ENCODE assay signal across 1 cellular context in the genomic region with DNA sequence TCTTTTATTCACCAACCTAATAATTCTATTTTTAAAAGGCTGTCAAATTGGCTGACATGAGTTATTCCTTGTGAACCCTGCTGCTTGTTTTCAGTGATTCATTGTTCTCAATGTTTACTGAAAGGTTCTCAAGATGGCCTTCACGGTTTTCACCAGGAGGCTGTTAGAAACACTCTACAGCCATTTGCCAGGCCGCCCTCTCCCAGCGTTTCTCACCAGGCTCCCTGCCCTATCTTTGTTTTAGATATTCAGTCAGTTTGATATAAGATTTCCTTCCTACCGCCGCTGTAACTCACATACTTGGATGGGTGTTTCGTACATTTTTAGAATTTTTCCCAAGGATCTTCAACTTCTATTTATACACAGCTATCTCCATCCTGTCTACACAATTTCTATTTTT.
TF ChIP-seq lines count a peak whose summit lies in the region.

No MANE protein-coding gene starts in this region.

TF ChIP-seq in GM23338, 12 proteins besides CTCF, POLR2A, EP300 and RAD21 (continued from another document):
- TF ChIP-seq, protein P1, sequence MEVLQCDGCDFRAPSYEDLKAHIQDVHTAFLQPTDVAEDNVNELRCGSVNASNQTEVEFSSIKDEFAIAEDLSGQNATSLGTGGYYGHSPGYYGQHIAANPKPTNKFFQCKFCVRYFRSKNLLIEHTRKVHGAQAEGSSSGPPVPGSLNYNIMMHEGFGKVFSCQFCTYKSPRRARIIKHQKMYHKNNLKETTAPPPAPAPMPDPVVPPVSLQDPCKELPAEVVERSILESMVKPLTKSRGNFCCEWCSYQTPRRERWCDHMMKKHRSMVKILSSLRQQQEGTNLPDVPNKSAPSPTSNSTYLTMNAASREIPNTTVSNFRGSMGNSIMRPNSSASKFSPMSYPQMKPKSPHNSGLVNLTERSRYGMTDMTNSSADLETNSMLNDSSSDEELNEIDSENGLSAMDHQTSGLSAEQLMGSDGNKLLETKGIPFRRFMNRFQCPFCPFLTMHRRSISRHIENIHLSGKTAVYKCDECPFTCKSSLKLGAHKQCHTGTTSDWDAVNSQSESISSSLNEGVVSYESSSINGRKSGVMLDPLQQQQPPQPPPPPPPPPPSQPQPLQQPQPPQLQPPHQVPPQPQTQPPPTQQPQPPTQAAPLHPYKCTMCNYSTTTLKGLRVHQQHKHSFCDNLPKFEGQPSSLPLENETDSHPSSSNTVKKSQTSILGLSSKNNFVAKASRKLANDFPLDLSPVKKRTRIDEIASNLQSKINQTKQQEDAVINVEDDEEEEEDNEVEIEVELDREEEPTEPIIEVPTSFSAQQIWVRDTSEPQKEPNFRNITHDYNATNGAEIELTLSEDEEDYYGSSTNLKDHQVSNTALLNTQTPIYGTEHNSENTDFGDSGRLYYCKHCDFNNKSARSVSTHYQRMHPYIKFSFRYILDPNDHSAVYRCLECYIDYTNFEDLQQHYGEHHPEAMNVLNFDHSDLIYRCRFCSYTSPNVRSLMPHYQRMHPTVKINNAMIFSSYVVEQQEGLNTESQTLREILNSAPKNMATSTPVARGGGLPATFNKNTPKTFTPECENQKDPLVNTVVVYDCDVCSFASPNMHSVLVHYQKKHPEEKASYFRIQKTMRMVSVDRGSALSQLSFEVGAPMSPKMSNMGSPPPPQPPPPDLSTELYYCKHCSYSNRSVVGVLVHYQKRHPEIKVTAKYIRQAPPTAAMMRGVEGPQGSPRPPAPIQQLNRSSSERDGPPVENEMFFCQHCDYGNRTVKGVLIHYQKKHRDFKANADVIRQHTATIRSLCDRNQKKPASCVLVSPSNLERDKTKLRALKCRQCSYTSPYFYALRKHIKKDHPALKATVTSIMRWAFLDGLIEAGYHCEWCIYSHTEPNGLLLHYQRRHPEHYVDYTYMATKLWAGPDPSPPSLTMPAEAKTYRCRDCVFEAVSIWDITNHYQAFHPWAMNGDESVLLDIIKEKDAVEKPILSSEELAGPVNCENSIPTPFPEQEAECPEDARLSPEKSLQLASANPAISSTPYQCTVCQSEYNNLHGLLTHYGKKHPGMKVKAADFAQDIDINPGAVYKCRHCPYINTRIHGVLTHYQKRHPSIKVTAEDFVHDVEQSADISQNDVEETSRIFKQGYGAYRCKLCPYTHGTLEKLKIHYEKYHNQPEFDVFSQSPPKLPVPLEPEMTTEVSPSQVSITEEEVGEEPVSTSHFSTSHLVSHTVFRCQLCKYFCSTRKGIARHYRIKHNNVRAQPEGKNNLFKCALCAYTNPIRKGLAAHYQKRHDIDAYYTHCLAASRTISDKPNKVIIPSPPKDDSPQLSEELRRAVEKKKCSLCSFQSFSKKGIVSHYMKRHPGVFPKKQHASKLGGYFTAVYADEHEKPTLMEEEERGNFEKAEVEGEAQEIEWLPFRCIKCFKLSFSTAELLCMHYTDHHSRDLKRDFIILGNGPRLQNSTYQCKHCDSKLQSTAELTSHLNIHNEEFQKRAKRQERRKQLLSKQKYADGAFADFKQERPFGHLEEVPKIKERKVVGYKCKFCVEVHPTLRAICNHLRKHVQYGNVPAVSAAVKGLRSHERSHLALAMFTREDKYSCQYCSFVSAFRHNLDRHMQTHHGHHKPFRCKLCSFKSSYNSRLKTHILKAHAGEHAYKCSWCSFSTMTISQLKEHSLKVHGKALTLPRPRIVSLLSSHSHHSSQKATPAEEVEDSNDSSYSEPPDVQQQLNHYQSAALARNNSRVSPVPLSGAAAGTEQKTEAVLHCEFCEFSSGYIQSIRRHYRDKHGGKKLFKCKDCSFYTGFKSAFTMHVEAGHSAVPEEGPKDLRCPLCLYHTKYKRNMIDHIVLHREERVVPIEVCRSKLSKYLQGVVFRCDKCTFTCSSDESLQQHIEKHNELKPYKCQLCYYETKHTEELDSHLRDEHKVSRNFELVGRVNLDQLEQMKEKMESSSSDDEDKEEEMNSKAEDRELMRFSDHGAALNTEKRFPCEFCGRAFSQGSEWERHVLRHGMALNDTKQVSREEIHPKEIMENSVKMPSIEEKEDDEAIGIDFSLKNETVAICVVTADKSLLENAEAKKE (CRISPR knock-in tag; IDR thresholded peaks at IDR 0.05): no peak
- TF ChIP-seq EZH2 (IDR thresholded peaks at IDR 0.05; ENCODE audit: low read depth, unreplicated experiment): no peak
- no peak for TF ChIP-seq JUNB (IDR thresholded peaks at IDR 0.05; ENCODE audit: unreplicated experiment)
- TF ChIP-seq CREB1 (CRISPR knock-in tag; IDR thresholded peaks at IDR 0.05; ENCODE audit: low read depth): no peak
- TF ChIP-seq POLR2AphosphoS5 (IDR thresholded peaks at IDR 0.05; ENCODE audit: low read depth): no peak
- no peak for TF ChIP-seq ZNF114 (CRISPR knock-in tag; IDR thresholded peaks at IDR 0.05)
